ENCODE assay signal across 25 cellular contexts in the genomic region with DNA sequence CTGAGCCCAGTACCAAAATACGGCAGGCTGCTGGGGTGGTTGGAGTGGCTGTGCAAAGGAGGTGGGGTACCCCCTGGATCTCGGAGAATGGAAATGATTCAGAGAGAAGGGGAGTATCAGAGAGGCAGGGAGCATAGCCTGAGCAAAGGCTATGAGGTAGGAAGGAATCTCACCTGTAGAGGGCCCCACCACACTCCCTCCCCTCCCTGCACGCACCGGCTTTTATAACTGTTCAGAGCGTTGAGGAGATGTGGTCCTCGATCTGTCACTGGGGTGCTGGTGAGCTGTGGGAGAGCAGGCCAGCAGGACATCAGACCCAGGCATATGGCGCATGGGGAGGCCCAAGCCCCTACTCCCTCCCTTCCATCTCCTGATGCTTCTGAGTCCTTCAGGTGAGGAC. TPM values are rescaled to one million over a fixed set of nuclear protein-coding genes. Genes with fewer than 3 reads are reported as not detected.
A peak's percentile ranks its signal among the peaks of the same experiment; 100 is the strongest.
DNase-seq lines count a peak whose midpoint lies in the region; ATAC-seq and TF ChIP-seq lines count a peak whose summit lies in the region.
"Had no signal": no experiment of that assay in that cellular context is flagged by ENCODE, and none has a peak within 500 bp of the region (broad histone marks: within the 10 kb centered on the region; RNA-seq: fewer than 3 reads in every experiment).

No MANE protein-coding gene starts in this region.

- no peaks in the 10 kb centered on the region for H3K9me3 ChIP-seq in OCI-LY7 (ENCODE audit: low read length)
- H3K9me3 ChIP-seq: breast epithelium had no signal

- no peak overlapping the region for H3K27ac ChIP-seq in OCI-LY7 (ENCODE audit: low read depth, low read length, poor library complexity, severe bottlenecking)
- H3K27ac ChIP-seq: breast epithelium had no signal

- peaks cover 92% of the 10 kb centered on the region for H3K36me3 ChIP-seq in OCI-LY7 (ENCODE audit: insufficient read depth, low read length)
- H3K36me3 ChIP-seq: breast epithelium had no signal

- CTCF ChIA-PET in OCI-LY7 (lab: Charles Lee; ENCODE audit: unreplicated experiment), result no interaction called here

- peaks cover 8% of the 10 kb centered on the region for H3K4me1 Mint-ChIP-seq in activated CD4-positive, alpha-beta T cell treated with anti-CD3 and anti-CD28 coated beads, Interleukin-2, amount 10 ng/mL, durations not matched to agents 24 days and 14 days

- H3K79me2 ChIP-seq in OCI-LY7 (ENCODE audit: insufficient read depth, low read depth, low read length), result no peaks in the 10 kb centered on the region

- TF ChIP-seq CTCF in GM12872 (IDR thresholded peaks at IDR 0.05; ENCODE audit: insufficient read depth, low read depth, low read length), result peak; percentile 28; the same call in 1 of the 3 replicates
- TF ChIP-seq CTCF in OCI-LY7 (conservative IDR thresholded peaks at IDR 0.05; ENCODE audit: low read length), result peak; percentile 55
- TF ChIP-seq CTCF in epithelial cell of proximal tubule (conservative IDR thresholded peaks at IDR 0.05; ENCODE audit: low read depth, low read length), result peak; percentile 0

- H3K4me3 ChIP-seq in OCI-LY7 (ENCODE audit: low read depth, low read length, poor library complexity, severe bottlenecking), result no peak overlapping the region
- H3K4me3 ChIP-seq in epithelial cell of proximal tubule (ENCODE audit: low read depth, low read length), result no peak overlapping the region
- H3K4me3 ChIP-seq: breast epithelium had no signal

- peak overlapping the region; percentile 19 for H3K27ac Mint-ChIP-seq in activated CD4-positive, alpha-beta T cell treated with anti-CD3 and anti-CD28 coated beads, Interleukin-2, amount 10 ng/mL, durations not matched to agents 24 days and 14 days
- H3K27ac Mint-ChIP-seq: memory B cell, type B pancreatic cell had no signal

- H3K9me2 ChIP-seq in OCI-LY7 (ENCODE audit: insufficient read depth, low read length), result no peaks in the 10 kb centered on the region

- H3K4me3 Mint-ChIP-seq in activated CD4-positive, alpha-beta T cell treated with anti-CD3 and anti-CD28 coated beads, Interleukin-2, amount 10 ng/mL, durations not matched to agents 24 days and 14 days, result no peak overlapping the region
- H3K4me3 Mint-ChIP-seq: activated CD4-positive, alpha-beta T cell treated with anti-CD3 and anti-CD28 coated beads, Interleukin-2, amount 10 ng/mL, durations not matched to agents 7 days and 5 days; activated T-cell treated with anti-CD3 and anti-CD28 coated beads, Interleukin-2, amount 50 U/mL, for 72 hours; CD14-positive monocyte; memory B cell; nephron progenitor cell; type B pancreatic cell had no signal

- no peak overlapping the region for H3K4me2 ChIP-seq in OCI-LY7 (ENCODE audit: low read length)

- POLR2A ChIA-PET in OCI-LY7 (lab: Charles Lee), result interaction anchor here (0.5 kb wide), 1 partner anchor 20 kb away, joined by 5 read pairs; no protein-coding TSS in a partner anchor

- no TSS peak for BruUV-seq in OCI-LY7 (replicated peaks; lab: Mats Ljungman, UMichigan)

- no peak for ATAC-seq in activated CD4-positive, CD25-positive, alpha-beta regulatory T cell treated with anti-CD3 and anti-CD28 coated beads, Interleukin-2, amount 50 U/mL, for 24 hours
- ATAC-seq: activated T-cell treated with anti-CD3 and anti-CD28 coated beads, Interleukin-2, amount 50 U/mL, for 72 hours; left lobe of liver had no signal

- H2AFZ ChIP-seq in OCI-LY7 (ENCODE audit: low read length), result no peak overlapping the region

- intact Hi-C loops in activated CD4-positive, alpha-beta T cell treated with anti-CD3 and anti-CD28 coated beads, Interleukin-2, amount 10 ng/mL, durations not matched to agents 24 days and 14 days (cut with micrococcal nuclease), result no loop called here
- intact Hi-C loops in OCI-LY7 (cut with micrococcal nuclease; ENCODE audit: unreplicated experiment), result no loop called here

- peaks cover 67% of the 10 kb centered on the region for H3K36me3 Mint-ChIP-seq in activated CD4-positive, alpha-beta T cell treated with anti-CD3 and anti-CD28 coated beads, Interleukin-2, amount 10 ng/mL, durations not matched to agents 24 days and 14 days (ENCODE audit: low read depth)

- H3K9me3 Mint-ChIP-seq in activated CD4-positive, alpha-beta T cell treated with anti-CD3 and anti-CD28 coated beads, Interleukin-2, amount 10 ng/mL, durations not matched to agents 24 days and 14 days, result no peaks in the 10 kb centered on the region
- H3K9me3 Mint-ChIP-seq: activated CD4-positive, alpha-beta T cell treated with anti-CD3 and anti-CD28 coated beads, Interleukin-2, amount 10 ng/mL, durations not matched to agents 7 days and 5 days; activated T-cell treated with anti-CD3 and anti-CD28 coated beads, Interleukin-2, amount 50 U/mL, for 72 hours; CD14-positive monocyte; memory B cell; nephron progenitor cell; type B pancreatic cell had no signal

- H3K4me1 ChIP-seq in OCI-LY7 (ENCODE audit: insufficient read depth, low read length, poor library complexity, severe bottlenecking), result peaks cover 7% of the 10 kb centered on the region
- H3K4me1 ChIP-seq: breast epithelium had no signal

- no peak for DNase-seq in activated CD4-positive, alpha-beta T cell treated with anti-CD3 and anti-CD28 coated beads, Interleukin-2, amount 10 ng/mL, durations not matched to agents 24 days and 14 days
- no peak for DNase-seq in activated CD4-positive, alpha-beta T cell treated with anti-CD3 and anti-CD28 coated beads for 1 hour
- no peak for DNase-seq in OCI-LY7 (ENCODE audit: low spot score)
- DNase-seq in epithelial cell of proximal tubule (ENCODE audit: low read depth), result no peak
- DNase-seq in medulla oblongata (ENCODE audit: extremely low spot score), result no peak
- no peak for DNase-seq in NCI-H2081 treated with DMSO at 0.1 percent for 48 hours (lab: John Stamatoyannopoulos, UW)
- DNase-seq: activated CD4-positive, alpha-beta T cell treated with anti-CD3 and anti-CD28 coated beads, Interleukin-2, amount 10 ng/mL, durations not matched to agents 7 days and 5 days; activated naive CD4-positive, alpha-beta T cell treated with anti-CD3 and anti-CD28 coated beads, Interleukin-2, amount 50 U/mL, for 16 hours; activated T-cell treated with anti-CD3 and anti-CD28 coated beads, Interleukin-2, amount 50 U/mL, for 72 hours; anterior cingulate cortex; glutamatergic neuron; Kasumi-1; NCI-H1436; NCI-H2081; NCI-H226; NCI-H69; nephron progenitor cell; stimulated activated naive CD4-positive, alpha-beta T cell had no signal

- no peaks in the 10 kb centered on the region for H3K27me3 Mint-ChIP-seq in activated CD4-positive, alpha-beta T cell treated with anti-CD3 and anti-CD28 coated beads, Interleukin-2, amount 10 ng/mL, durations not matched to agents 24 days and 14 days
- H3K27me3 Mint-ChIP-seq: activated CD4-positive, alpha-beta T cell treated with anti-CD3 and anti-CD28 coated beads, Interleukin-2, amount 10 ng/mL, durations not matched to agents 7 days and 5 days; memory B cell; type B pancreatic cell had no signal

- H4K20me1 ChIP-seq in OCI-LY7 (ENCODE audit: insufficient read depth, low read length), result no peaks in the 10 kb centered on the region

RNA-seq across cellular contexts. Expression of a gene that starts 13.2 kb away (rescaled TPM):
- total RNA-seq in activated CD4-positive, alpha-beta T cell treated with anti-CD3 and anti-CD28 coated beads, Interleukin-2, amount 10 ng/mL, durations not matched to agents 24 days and 14 days, result 132 and 144 TPM in 2 replicates
- 102 and 108 TPM in 2 replicates for total RNA-seq in OCI-LY7 (2014; rRNA removed; shearing (Covaris generic))
- total RNA-seq in OCI-LY7 (2022), result 211 and 214 TPM in 2 replicates
- total RNA-seq in epithelial cell of proximal tubule, result 86.2 and 122 TPM in 2 replicates

RNA-seq across cellular contexts. Expression of a gene that starts 21.1 kb away (rescaled TPM):
- total RNA-seq in activated CD4-positive, alpha-beta T cell treated with anti-CD3 and anti-CD28 coated beads, Interleukin-2, amount 10 ng/mL, durations not matched to agents 24 days and 14 days, result 58.1 and 63.7 TPM in 2 replicates
- total RNA-seq in OCI-LY7 (2014; rRNA removed; shearing (Covaris generic)), result 10.0 and 12.0 TPM in 2 replicates
- 33.3 and 36.8 TPM in 2 replicates for total RNA-seq in OCI-LY7 (2022)
- 31.4 and 42.1 TPM in 2 replicates for total RNA-seq in epithelial cell of proximal tubule

Comparison
In these comparisons a context has a peak if more than half of its experiments do, and no peak if none do; other contexts are left out.
1. CTCF ChIP-seq: peak in every context shown above with its lines; median percentile 55 in OCI-LY7; 28 in GM12872; 0 in epithelial cell of proximal tubule.